15 cellular contexts compared by ENCODE assay signal in genomic region chr1:180309338-180309737, GRCh38.
DNase-seq lines count a peak whose midpoint lies in the region; TF ChIP-seq lines count a peak whose summit lies in the region.
"Had no signal": no experiment of that assay in that cellular context is flagged by ENCODE, and none has a peak within 500 bp of the region (broad histone marks: within the 10 kb centered on the region; RNA-seq: fewer than 3 reads in every experiment).

No MANE protein-coding gene starts in this region.

- no peaks in the 10 kb centered on the region for H3K27me3 ChIP-seq in mesenchymal stem cell (ENCODE audit: control insufficient read depth in 1 of 2, insufficient read depth in 1 of 2, low read length in 2 of 2)

- H3K79me1 ChIP-seq in mesenchymal stem cell (replicated peaks; ENCODE audit: low read length, poor library complexity, severe bottlenecking): peaks cover 2% of the 10 kb centered on the region

- H2AK5ac ChIP-seq in mesenchymal stem cell (ENCODE audit: low read length, severe bottlenecking): peak overlapping the region; percentile 88

- H3K18ac ChIP-seq in mesenchymal stem cell (ENCODE audit: low read depth in 1 of 2, low read length in 2 of 2): peak overlapping the region in 1 of 2 experiments; percentile 18

- peaks cover 0 to 15% of the 10 kb centered on the region in 2 experiments for H3K36me3 ChIP-seq in mesenchymal stem cell (ENCODE audit: control insufficient read depth in 1 of 2, insufficient read depth in 2 of 2, low read depth in 1 of 2, low read length in 2 of 2)

- no peak overlapping the region for H4K91ac ChIP-seq in mesenchymal stem cell (ENCODE audit: low read length)

- H3K27ac ChIP-seq in mesenchymal stem cell (ENCODE audit: low read length, poor library complexity, severe bottlenecking): peak overlapping the region; percentile 99
- H3K27ac ChIP-seq: parathyroid adenoma had no signal

- H3K9ac ChIP-seq in mesenchymal stem cell (ENCODE audit: low read length): peak overlapping the region; percentile 60
- H3K9ac ChIP-seq: parathyroid adenoma had no signal

- H4K8ac ChIP-seq in mesenchymal stem cell (ENCODE audit: low read length): no peak overlapping the region

- DNase-seq in AG08396 (ENCODE audit: low spot score): peak; percentile 23
- peak; percentile 5 for DNase-seq in HuH-7.5 (ENCODE audit: low spot score)
- DNase-seq in cardiac fibroblast (ENCODE audit: low read depth in 2 of 2): peak; percentile 44 to 69
- DNase-seq in mesenchymal stem cell: peak; percentile 55
- DNase-seq in COLO668 (lab: John Stamatoyannopoulos, UW; ENCODE audit: unreplicated experiment): no peak
- no peak for DNase-seq in GOT3 (lab: John Stamatoyannopoulos, UW)
- no peak for DNase-seq in NCI-H1105 (lab: John Stamatoyannopoulos, UW)
- no peak for DNase-seq in T-helper 9 cell
- DNase-seq: activated naive CD8-positive, alpha-beta T cell treated with anti-CD3 and anti-CD28 coated beads, Interleukin-2, amount 10 ng/mL, durations not matched to agents 7 days and 5 days; C1 segment of cervical spinal cord; effector memory CD4-positive, alpha-beta T cell; NCI-H1417 treated with DMSO at 0.1 percent for 48 hours; substantia nigra; T1000 had no signal

- H3K4ac ChIP-seq in mesenchymal stem cell (ENCODE audit: low read depth in 1 of 2, low read length in 2 of 2): no peak overlapping the region

- no peak overlapping the region for H2BK15ac ChIP-seq in mesenchymal stem cell (ENCODE audit: low read depth, poor library complexity, severe bottlenecking)

- H2BK12ac ChIP-seq in mesenchymal stem cell (ENCODE audit: low read length in 2 of 2): no peak overlapping the region

- no peak overlapping the region for H3K23ac ChIP-seq in mesenchymal stem cell (ENCODE audit: low read length in 2 of 2)

- H2BK120ac ChIP-seq in mesenchymal stem cell (ENCODE audit: low read depth, low read length): no peak overlapping the region

- H3K4me1 ChIP-seq in mesenchymal stem cell (ENCODE audit: control insufficient read depth, insufficient read depth, low read depth, low read length): peaks cover 5% of the 10 kb centered on the region
- H3K4me1 ChIP-seq: parathyroid adenoma had no signal

- H3K9me3 ChIP-seq in mesenchymal stem cell (ENCODE audit: control insufficient read depth, low read length): no peaks in the 10 kb centered on the region

- no peak for TF ChIP-seq CTCF in cardiac fibroblast (IDR thresholded peaks at IDR 0.05; ENCODE audit: low read depth, low read length)

- peak overlapping the region; percentile 44 for H2BK5ac ChIP-seq in mesenchymal stem cell (ENCODE audit: low read depth, low read length, poor library complexity, severe bottlenecking)

- no peak overlapping the region for H3K4me3 ChIP-seq in cardiac fibroblast (replicated peaks in 1 of 2; ENCODE audit: low read depth in 2 of 2, low read length in 2 of 2)
- no peak overlapping the region for H3K4me3 ChIP-seq in mesenchymal stem cell (ENCODE audit: insufficient read depth in 1 of 2, low read depth in 1 of 2, low read length in 2 of 2)

- no peak overlapping the region for H3K14ac ChIP-seq in mesenchymal stem cell (ENCODE audit: low read length in 2 of 2)

- WGBS in mesenchymal stem cell: 98% methylated on average over 1 of the region's 1 CpG

- H3K4me2 ChIP-seq in mesenchymal stem cell (ENCODE audit: low read length, poor library complexity, severe bottlenecking): peak overlapping the region; percentile 47

- H2AFZ ChIP-seq in mesenchymal stem cell (ENCODE audit: low read depth, low read length): no peak overlapping the region
- H2AFZ ChIP-seq: parathyroid adenoma had no signal

Comparison
In these comparisons a context has a peak if more than half of its experiments do, and no peak if none do; other contexts are left out.
1. DNase-seq: peak in AG08396 (single experiment), HuH-7.5 (single experiment), cardiac fibroblast (2 of 2) and mesenchymal stem cell (single experiment); none in COLO668 (single experiment), GOT3 (single experiment), NCI-H1105 (single experiment) and T-helper 9 cell (single experiment).